In the genomic region with DNA sequence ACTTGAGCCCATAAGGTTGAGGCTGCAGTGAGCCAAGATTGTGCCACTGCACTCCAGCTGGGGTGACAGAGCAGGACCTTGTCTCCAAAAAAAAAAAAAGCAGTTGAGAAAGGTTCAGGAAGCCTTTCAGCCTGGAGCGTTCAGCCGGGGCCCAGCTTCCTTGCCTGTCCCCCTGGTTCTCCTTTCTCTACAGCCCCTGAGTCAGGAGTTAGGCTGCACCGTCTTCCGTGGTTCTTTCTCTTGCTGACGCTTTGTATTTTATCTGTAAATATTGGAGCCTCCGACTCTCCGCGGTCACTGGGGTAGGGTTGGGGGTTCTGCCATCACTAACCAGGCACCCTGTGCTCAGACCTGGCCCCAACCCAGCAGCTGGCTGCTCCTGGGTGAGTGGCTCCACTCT, we compare ENCODE assay signal across 17 cellular contexts. TPM values are rescaled to one million over a fixed set of nuclear protein-coding genes. Genes with fewer than 3 reads are reported as not detected.
A peak's percentile ranks its signal among the peaks of the same experiment; 100 is the strongest.
DNase-seq lines count a peak whose midpoint lies in the region; ATAC-seq and TF ChIP-seq lines count a peak whose summit lies in the region.
"Had no signal": no experiment of that assay in that cellular context is flagged by ENCODE, and none has a peak within 500 bp of the region (broad histone marks: within the 10 kb centered on the region; RNA-seq: fewer than 3 reads in every experiment).

No MANE protein-coding gene starts in this region.

- H3K4me3 Mint-ChIP-seq in CD4-positive, alpha-beta T cell = no peak overlapping the region
- H3K4me3 Mint-ChIP-seq in chondrocyte (ENCODE audit: unreplicated experiment) = no peak overlapping the region
- no peak overlapping the region for H3K4me3 Mint-ChIP-seq in CD8-positive, alpha-beta memory T cell
- H3K4me3 Mint-ChIP-seq: CD4-positive, CD25-positive, alpha-beta regulatory T cell had no signal

- H3K27ac ChIP-seq in CD4-positive, alpha-beta T cell (ENCODE audit: low read depth, low read length) = no peak overlapping the region
- H3K27ac ChIP-seq in CD8-positive, alpha-beta memory T cell (ENCODE audit: low read depth, low read length) = no peak overlapping the region
- H3K27ac ChIP-seq: A549, SJCRH30 had no signal

- H3K4me1 Mint-ChIP-seq in CD4-positive, alpha-beta T cell (ENCODE audit: low read depth) = peaks cover 46% of the 10 kb centered on the region
- H3K4me1 Mint-ChIP-seq in chondrocyte (ENCODE audit: low read depth) = no peaks in the 10 kb centered on the region
- peaks cover 31 to 54% (median 50%) of the 10 kb centered on the region in 3 donors for H3K4me1 Mint-ChIP-seq in CD8-positive, alpha-beta memory T cell

- DNase-seq in Ammon's horn (ENCODE audit: low spot score) (peak; percentile 49), chondrocyte (ENCODE audit: low spot score) (peak; percentile 39), left lobe of liver (ENCODE audit: low spot score) (no peak), HUDEP-2 (lab: John Stamatoyannopoulos, UW; ENCODE audit: unreplicated experiment in 76 of 76) (no peak), omental fat pad (ENCODE audit: low spot score) (no peak), HK-2 (ENCODE audit: unreplicated experiment) (no peak)
- no peak for DNase-seq in CD4-positive, alpha-beta T cell
- no peak for DNase-seq in CD8-positive, alpha-beta memory T cell
- DNase-seq: Calu3; CD4-positive, CD25-positive, alpha-beta regulatory T cell; DMS53; NCI-H1092; NCI-H146; NCI-H2081; NCI-H774; SJCRH30 had no signal

- CTCF ChIA-PET in CD4-positive, alpha-beta T cell (lab: Charles Lee) = no interaction called here
- CTCF ChIA-PET in CD8-positive, alpha-beta memory T cell (lab: Charles Lee) = interaction anchor here (1.8 kb wide), 1 partner anchor 13 kb away, joined by 8 read pairs; a partner anchor contains a TSS

- H3K27me3 Mint-ChIP-seq in CD4-positive, alpha-beta T cell = no peaks in the 10 kb centered on the region
- no peaks in the 10 kb centered on the region for H3K27me3 Mint-ChIP-seq in chondrocyte (ENCODE audit: low read depth)
- no peaks in the 10 kb centered on the region for H3K27me3 Mint-ChIP-seq in CD8-positive, alpha-beta memory T cell
- H3K27me3 Mint-ChIP-seq: CD4-positive, CD25-positive, alpha-beta regulatory T cell had no signal

- no peaks in the 10 kb centered on the region for H3K27me3 ChIP-seq in CD4-positive, alpha-beta T cell (ENCODE audit: control insufficient read depth, insufficient read depth, low read length)
- H3K27me3 ChIP-seq in CD8-positive, alpha-beta memory T cell (ENCODE audit: insufficient read depth, low read length, poor library complexity, severe bottlenecking) = no peaks in the 10 kb centered on the region
- H3K27me3 ChIP-seq: SJCRH30 had no signal

- POLR2A ChIA-PET in CD4-positive, alpha-beta T cell (lab: Charles Lee) = interaction anchor here (1.2 to 1.3 kb wide), 2 partner anchors 12 to 14 kb away, joined by 6 to 7 read pairs; a partner anchor contains a TSS
- POLR2A ChIA-PET in CD8-positive, alpha-beta memory T cell (lab: Charles Lee) = no interaction called here

- H3K9me3 Mint-ChIP-seq in CD4-positive, alpha-beta T cell = no peaks in the 10 kb centered on the region
- H3K9me3 Mint-ChIP-seq in chondrocyte (ENCODE audit: low read depth) = no peaks in the 10 kb centered on the region
- H3K9me3 Mint-ChIP-seq in CD8-positive, alpha-beta memory T cell = peaks cover 0 to 3% (median 0%) of the 10 kb centered on the region in 5 donors
- H3K9me3 Mint-ChIP-seq: CD4-positive, CD25-positive, alpha-beta regulatory T cell had no signal

- intact Hi-C loops in CD4-positive, alpha-beta T cell (cut with DNase I, micrococcal nuclease) = loop anchor here in 1 of 2 experiments (5.0 kb wide), 1 partner anchor 86 kb away; a partner anchor contains a TSS

- no peak overlapping the region for H3K4me3 ChIP-seq in CD8-positive, alpha-beta memory T cell (ENCODE audit: low read length)
- H3K4me3 ChIP-seq: A549, SJCRH30 had no signal

- H3K36me3 ChIP-seq in CD8-positive, alpha-beta memory T cell (ENCODE audit: insufficient read depth, low read length) = peaks cover 26% of the 10 kb centered on the region

- peaks cover 68% of the 10 kb centered on the region for H3K36me3 Mint-ChIP-seq in CD4-positive, alpha-beta T cell (ENCODE audit: low read depth)
- peaks cover 28% of the 10 kb centered on the region for H3K36me3 Mint-ChIP-seq in chondrocyte (ENCODE audit: low read depth)
- peaks cover 14 to 65% (median 24%) of the 10 kb centered on the region in 3 donors for H3K36me3 Mint-ChIP-seq in CD8-positive, alpha-beta memory T cell

- no peak for ATAC-seq in CD4-positive, alpha-beta T cell (ENCODE audit: poor library complexity)
- ATAC-seq in left lobe of liver (peak; percentile 26), omental fat pad (ENCODE audit: low FRiP score) (no peak)
- ATAC-seq: A549 had no signal

- H3K27ac Mint-ChIP-seq in CD4-positive, alpha-beta T cell = peak overlapping the region; percentile 91
- H3K27ac Mint-ChIP-seq in chondrocyte (ENCODE audit: unreplicated experiment) = no peak overlapping the region
- H3K27ac Mint-ChIP-seq in CD8-positive, alpha-beta memory T cell = no peak overlapping the region

- peaks cover 37% of the 10 kb centered on the region for H3K4me1 ChIP-seq in CD8-positive, alpha-beta memory T cell (ENCODE audit: insufficient read depth, low read length)
- H3K4me1 ChIP-seq: A549, SJCRH30 had no signal

- no peaks in the 10 kb centered on the region for H3K9me3 ChIP-seq in CD4-positive, alpha-beta T cell (ENCODE audit: control insufficient read depth, low read length)
- no peaks in the 10 kb centered on the region for H3K9me3 ChIP-seq in CD8-positive, alpha-beta memory T cell (ENCODE audit: low read length)
- H3K9me3 ChIP-seq: A549, SJCRH30 had no signal

- no peak for TF ChIP-seq CTCF in CD4-positive, alpha-beta T cell (IDR thresholded peaks at IDR 0.05)
- TF ChIP-seq CTCF in chondrocyte (IDR thresholded peaks at IDR 0.05) = no peak
- no peak for TF ChIP-seq CTCF in omental fat pad (IDR thresholded peaks at IDR 0.05)

RNA-seq across cellular contexts. Expression of a gene that starts 13.8 kb away (rescaled TPM):
- total RNA-seq in CD4-positive, alpha-beta T cell = 10 to 100 TPM; 31.1 to 33.1 TPM
- 20.7 to 35.1 TPM (median 20.9 TPM) in 3 replicates for total RNA-seq in chondrocyte
- 18.6 TPM for total RNA-seq in left lobe of liver
- 10 to 100 TPM; 10.2 to 28.2 (median 13.0) TPM for total RNA-seq in omental fat pad
- 10 to 100 TPM; 16.8 to 19.0 TPM for total RNA-seq in CD8-positive, alpha-beta memory T cell
- polyA plus RNA-seq in CD8-positive, alpha-beta memory T cell = 6.9 TPM

RNA-seq across cellular contexts. Expression of a gene that starts 43.6 kb away (rescaled TPM):
- 10 to 100 TPM; 61.5 to 63.2 TPM for total RNA-seq in CD4-positive, alpha-beta T cell
- total RNA-seq in chondrocyte (54.4 to 62.6 TPM (median 56.3 TPM) in 3 replicates), left lobe of liver (33.3 TPM), omental fat pad (10 to 100 TPM; 38.8 to 71.2 (median 51.8) TPM)
- 10 to 100 TPM; 59.4 to 63.8 TPM for total RNA-seq in CD8-positive, alpha-beta memory T cell
- polyA plus RNA-seq in CD8-positive, alpha-beta memory T cell = 75.3 TPM

Comparison
In these comparisons a context has a peak if more than half of its experiments do, and no peak if none do; other contexts are left out.
1. DNase-seq: peak in Ammon's horn (single experiment) and chondrocyte (single experiment); none in CD4-positive, alpha-beta T cell (0 of 10), left lobe of liver (single experiment), HUDEP-2 (0 of 76), omental fat pad (single experiment), HK-2 (single experiment) and CD8-positive, alpha-beta memory T cell (0 of 5).